18 cellular contexts compared by ENCODE assay signal in the genomic region with DNA sequence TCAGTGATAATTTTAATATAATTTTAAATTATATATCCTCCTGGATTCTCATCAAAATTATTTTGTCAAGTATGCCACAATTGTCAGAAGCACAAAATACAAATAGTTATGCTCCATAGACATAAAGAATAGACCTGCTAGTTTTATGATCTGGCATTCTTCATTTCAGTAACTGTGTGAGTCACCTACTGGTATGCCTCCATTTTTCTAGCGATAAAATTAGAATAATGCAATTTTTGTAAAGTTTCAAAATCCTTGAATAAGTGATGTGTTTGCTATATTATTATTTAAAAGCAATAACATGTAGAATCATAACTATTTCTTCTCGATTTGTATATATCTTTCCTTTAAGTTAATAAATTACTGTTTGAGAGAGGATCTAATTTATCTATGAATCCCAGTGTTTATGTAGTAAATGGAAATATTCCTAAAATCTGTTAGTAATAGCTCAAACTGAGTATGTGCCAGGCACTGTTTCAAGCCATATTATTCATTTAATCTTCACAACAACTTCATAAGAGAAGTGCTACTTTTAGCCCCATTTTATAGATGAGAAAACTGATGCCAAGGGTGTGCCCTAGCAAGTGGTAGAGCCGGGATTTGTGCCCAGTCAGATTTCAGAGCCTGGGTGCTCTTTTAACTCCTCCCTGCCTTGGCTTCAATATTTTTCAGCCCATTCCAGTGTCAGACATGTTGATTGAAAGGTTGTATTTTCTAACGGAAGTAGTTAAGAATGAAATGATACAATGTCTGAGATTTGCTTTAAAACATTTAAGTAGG. TPM values are rescaled to one million over a fixed set of nuclear protein-coding genes. Genes with fewer than 3 reads are reported as not detected.
DNase-seq lines count a peak whose midpoint lies in the region; ATAC-seq and TF ChIP-seq lines count a peak whose summit lies in the region.
"Had no signal": no experiment of that assay in that cellular context is flagged by ENCODE, and none has a peak within 500 bp of the region (broad histone marks: within the 10 kb centered on the region; RNA-seq: fewer than 3 reads in every experiment).

No MANE protein-coding gene starts in this region.

- H3K4me1 Mint-ChIP-seq in chondrocyte (ENCODE audit: low read depth), result peaks cover 45% of the 10 kb centered on the region

- H3K27me3 ChIP-seq in IMR-90 (ENCODE audit: control insufficient read depth, insufficient read depth, low read length) (no peaks in the 10 kb centered on the region), mesenchymal stem cell (ENCODE audit: control insufficient read depth in 1 of 2, insufficient read depth in 1 of 2, low read length in 2 of 2) (no peaks in the 10 kb centered on the region), suprapubic skin (no peaks in the 10 kb centered on the region), right atrium auricular region (no peaks in the 10 kb centered on the region)
- H3K27me3 ChIP-seq: esophagus squamous epithelium had no signal

- DNase-seq in IMR-90 (no peak), chondrocyte (ENCODE audit: low spot score) (no peak), mesenchymal stem cell (no peak), suprapubic skin (ENCODE audit: low spot score in 2 of 2) (no peak), OCI-M2 (lab: John Stamatoyannopoulos, UW; ENCODE audit: unreplicated experiment) (no peak), mesenteric fat pad (ENCODE audit: low spot score) (no peak), right atrium auricular region (ENCODE audit: low spot score) (no peak)
- DNase-seq: amygdala, cortex of kidney, DMS 273 treated with DMSO at 0.1 percent for 48 hours, esophagus squamous epithelium, hypothalamus, left colon, NCI-H1694 treated with DMSO at 0.1 percent for 48 hours, NCI-H510A treated with DMSO at 0.1 percent for 48 hours, posterior cingulate gyrus had no signal

- H3K23ac ChIP-seq in IMR-90 (ENCODE audit: low read depth, low read length) (no peak overlapping the region), mesenchymal stem cell (ENCODE audit: low read length in 2 of 2) (no peak overlapping the region)

- no peak overlapping the region for H3K56ac ChIP-seq in IMR-90 (ENCODE audit: extremely low read depth, insufficient read depth, low read length)

- H2BK20ac ChIP-seq in IMR-90 (ENCODE audit: low read depth, low read length), result no peak overlapping the region

- H3K4me3 Mint-ChIP-seq in chondrocyte (ENCODE audit: unreplicated experiment), result peak overlapping the region; percentile 53

- no peaks in the 10 kb centered on the region for H3K27me3 Mint-ChIP-seq in chondrocyte (ENCODE audit: low read depth)

- intact Hi-C loops in IMR-90 (cut with micrococcal nuclease), result no loop called here

- H3K79me1 ChIP-seq in IMR-90 (ENCODE audit: low read depth in 1 of 2, low read length in 2 of 2) (peaks cover 3 to 37% of the 10 kb centered on the region in 2 experiments; a peak in 2 of 4 replicates), mesenchymal stem cell (replicated peaks; ENCODE audit: low read length, poor library complexity, severe bottlenecking) (peaks cover 7% of the 10 kb centered on the region)

- H2AFZ ChIP-seq in IMR-90 (replicated peaks; ENCODE audit: low read length, poor library complexity) (no peak overlapping the region), mesenchymal stem cell (ENCODE audit: low read depth, low read length) (no peak overlapping the region)

- TF ChIP-seq CTCF in IMR-90 (conservative IDR thresholded peaks at IDR 0.05; ENCODE audit: low read depth, low read length) (no peak), chondrocyte (IDR thresholded peaks at IDR 0.05) (no peak), suprapubic skin (IDR thresholded peaks at IDR 0.05) (no peak), right atrium auricular region (IDR thresholded peaks at IDR 0.05) (no peak)

- H3K9ac ChIP-seq in IMR-90 (ENCODE audit: low read depth, low read length), result no peak overlapping the region
- peak overlapping the region; percentile 97 for H3K9ac ChIP-seq in mesenchymal stem cell (ENCODE audit: low read length)

- no peak overlapping the region for H2BK120ac ChIP-seq in IMR-90 (ENCODE audit: low read depth, low read length)
- no peak overlapping the region for H2BK120ac ChIP-seq in mesenchymal stem cell (ENCODE audit: low read depth, low read length)

- H3K27ac ChIP-seq in IMR-90 (ENCODE audit: insufficient read depth, low read length) (no peak overlapping the region), mesenchymal stem cell (ENCODE audit: low read length, poor library complexity, severe bottlenecking) (no peak overlapping the region), suprapubic skin (peak overlapping the region; percentile 86), right atrium auricular region (peak overlapping the region in 1 of 2 donors; percentile 25)

- H3K4me3 ChIP-seq in IMR-90 (ENCODE audit: insufficient read depth, low read depth, low read length), result no peak overlapping the region
- no peak overlapping the region for H3K4me3 ChIP-seq in mesenchymal stem cell (ENCODE audit: insufficient read depth in 1 of 2, low read depth in 1 of 2, low read length in 2 of 2)
- H3K4me3 ChIP-seq in suprapubic skin, result peak overlapping the region; percentile 56
- no peak overlapping the region for H3K4me3 ChIP-seq in right atrium auricular region

- no peak for TF ChIP-seq RAD21 in IMR-90 (IDR thresholded peaks at IDR 0.05; ENCODE audit: low read length)

- H3K36me3 ChIP-seq in IMR-90 (ENCODE audit: control insufficient read depth, insufficient read depth, low read length) (peaks cover 16% of the 10 kb centered on the region), mesenchymal stem cell (ENCODE audit: control insufficient read depth in 1 of 2, insufficient read depth in 2 of 2, low read depth in 1 of 2, low read length in 2 of 2) (peaks cover 9 to 43% of the 10 kb centered on the region in 2 experiments), suprapubic skin (peaks cover 42% of the 10 kb centered on the region), right atrium auricular region (peaks cover 39% of the 10 kb centered on the region)

- H3K9me1 ChIP-seq in IMR-90 (ENCODE audit: insufficient read depth, low read length), result no peaks in the 10 kb centered on the region

- H2BK15ac ChIP-seq in IMR-90 (ENCODE audit: low read depth, low read length) (no peak overlapping the region), mesenchymal stem cell (ENCODE audit: low read depth, poor library complexity, severe bottlenecking) (no peak overlapping the region)

- no TSS peak for BruUV-seq in IMR-90 (replicated peaks; lab: Mats Ljungman, UMichigan)

- H4K5ac ChIP-seq in IMR-90 (ENCODE audit: low read depth, low read length), result no peak overlapping the region

- H2BK12ac ChIP-seq in mesenchymal stem cell (ENCODE audit: low read length in 2 of 2), result no peak overlapping the region

- TF ChIP-seq POLR2A in IMR-90 (IDR thresholded peaks at IDR 0.05; ENCODE audit: low read depth, low read length) (no peak), suprapubic skin (IDR thresholded peaks at IDR 0.05) (no peak)

- dilution Hi-C loops in IMR-90 (cut with HindIII; ENCODE audit: low sequenced_read_pairs, unreplicated experiment), result no loop called here

- H3K9me3 ChIP-seq in IMR-90 (ENCODE audit: control insufficient read depth, insufficient read depth, low read length) (no peaks in the 10 kb centered on the region), mesenchymal stem cell (ENCODE audit: control insufficient read depth, low read length) (no peaks in the 10 kb centered on the region), suprapubic skin (no peaks in the 10 kb centered on the region), right atrium auricular region (no peaks in the 10 kb centered on the region)
- H3K9me3 ChIP-seq: esophagus squamous epithelium had no signal

- in situ Hi-C loops in IMR-90 (cut with MboI; ENCODE audit: low sequenced_read_pairs), result loop anchor here (25.0 kb wide), 1 partner anchor 412 kb away; no protein-coding TSS in a partner anchor

- H3K18ac ChIP-seq in IMR-90 (ENCODE audit: low read depth, low read length) (no peak overlapping the region), mesenchymal stem cell (ENCODE audit: low read depth in 1 of 2, low read length in 2 of 2) (no peak overlapping the region)

- H3K36me3 Mint-ChIP-seq in chondrocyte (ENCODE audit: low read depth), result peaks cover 32% of the 10 kb centered on the region

- ATAC-seq in IMR-90 (ENCODE audit: low read depth) (no peak), GM21381 (IDR thresholded peaks at IDR 0.05; ENCODE audit: unreplicated experiment) (no peak)

- H2BK5ac ChIP-seq in IMR-90 (ENCODE audit: low read depth, low read length, poor library complexity, severe bottlenecking) (peak overlapping the region; percentile 20), mesenchymal stem cell (ENCODE audit: low read depth, low read length, poor library complexity, severe bottlenecking) (no peak overlapping the region)

- H3K4me2 ChIP-seq in IMR-90 (ENCODE audit: low read depth, low read length) (no peak overlapping the region), mesenchymal stem cell (ENCODE audit: low read length, poor library complexity, severe bottlenecking) (no peak overlapping the region)

- H4K20me1 ChIP-seq in IMR-90 (ENCODE audit: insufficient read depth, low read length), result no peaks in the 10 kb centered on the region

- no peak overlapping the region for H3K27ac Mint-ChIP-seq in chondrocyte (ENCODE audit: unreplicated experiment)

- H4K91ac ChIP-seq in IMR-90 (ENCODE audit: insufficient read depth, low read depth, low read length), result no peak overlapping the region
- no peak overlapping the region for H4K91ac ChIP-seq in mesenchymal stem cell (ENCODE audit: low read length)

- H2AK9ac ChIP-seq in IMR-90 (replicated peaks; ENCODE audit: low read depth, low read length, poor library complexity), result no peak overlapping the region

- no peak overlapping the region for H3K4ac ChIP-seq in IMR-90 (ENCODE audit: low read depth, low read length)
- no peak overlapping the region for H3K4ac ChIP-seq in mesenchymal stem cell (ENCODE audit: low read depth in 1 of 2, low read length in 2 of 2)

- H3K4me1 ChIP-seq in IMR-90 (ENCODE audit: control insufficient read depth, insufficient read depth, low read length) (peaks cover 5% of the 10 kb centered on the region; the same call in 1 of the 2 replicates), mesenchymal stem cell (ENCODE audit: control insufficient read depth, insufficient read depth, low read depth, low read length) (peaks cover 2% of the 10 kb centered on the region), suprapubic skin (peaks cover 33% of the 10 kb centered on the region), right atrium auricular region (no peaks in the 10 kb centered on the region)

- H4K8ac ChIP-seq in IMR-90 (ENCODE audit: low read depth in 2 of 2, low read length in 2 of 2) (no peak overlapping the region), mesenchymal stem cell (ENCODE audit: low read length) (no peak overlapping the region)

- 60% methylated on average over 1 of the region's 4 CpGs; no CpG with 5 or more reads in 1 of the 2 experiments for WGBS in IMR-90 (ENCODE audit: extremely low coverage in 2 of 2, insufficient read length in 1 of 2), 2 experiments
- WGBS in mesenchymal stem cell, result 92% methylated on average over 1 of the region's 4 CpGs
- WGBS in suprapubic skin, result 54% methylated on average over 4 of the region's 4 CpGs

- H3K14ac ChIP-seq in IMR-90 (replicated peaks; ENCODE audit: low read depth, low read length) (no peak overlapping the region), mesenchymal stem cell (ENCODE audit: low read length in 2 of 2) (no peak overlapping the region)

- H2AK5ac ChIP-seq in IMR-90 (ENCODE audit: low read depth, low read length) (no peak overlapping the region), mesenchymal stem cell (ENCODE audit: low read length, severe bottlenecking) (no peak overlapping the region)

- no peak for TF ChIP-seq EP300 in suprapubic skin (IDR thresholded peaks at IDR 0.05)

- no peaks in the 10 kb centered on the region for H3K9me3 Mint-ChIP-seq in chondrocyte (ENCODE audit: low read depth)

- CTCF ChIA-PET in IMR-90 (lab: Yijun Ruan, JAX), result no interaction called here

- POLR2A ChIA-PET in IMR-90 (lab: Charles Lee; ENCODE audit: unreplicated experiment), result no interaction called here

RNA-seq across cellular contexts. Expression of gene NET1, which starts 38.4 kb away (rescaled TPM):
- total RNA-seq in IMR-90 (2012; rRNA removed), result 54.7 and 57.5 TPM in 2 replicates
- 20.0 and 28.2 TPM in 2 replicates for polyA plus RNA-seq in IMR-90 (2012; rRNA removed)
- polyA plus RNA-seq in IMR-90 (2012; cell fraction: cytosol; rRNA removed), result 6.1 and 6.8 TPM in 2 replicates
- polyA plus RNA-seq in IMR-90 (2012; cell fraction: nucleus; rRNA removed; ENCODE audit: low replicate concordance), result 6.5 and 18.1 TPM in 2 replicates
- 23.2 to 47.5 TPM (median 42.3 TPM) in 3 replicates for total RNA-seq in chondrocyte
- polyA plus RNA-seq in mesenchymal stem cell (2013, experiment 1 of 2), result 10.2 TPM
- 10.9 TPM for polyA plus RNA-seq in mesenchymal stem cell (2013, experiment 2 of 2)
- 10 to 100 TPM; 69.9 to 92.8 (median 76.2) TPM for total RNA-seq in suprapubic skin
- 164 TPM for total RNA-seq in mesenteric fat pad
- 10 to 100 TPM; 12.8 to 19.8 TPM for total RNA-seq in right atrium auricular region

RNA-seq across cellular contexts. Expression of gene TUBAL3, which starts 46.2 kb away (rescaled TPM):
- total RNA-seq in IMR-90 (2012; rRNA removed), result not detected in 2 replicates
- polyA plus RNA-seq in IMR-90 (2012; rRNA removed), result not detected in 2 replicates
- not detected in 2 replicates for polyA plus RNA-seq in IMR-90 (2012; cell fraction: cytosol; rRNA removed)
- polyA plus RNA-seq in IMR-90 (2012; cell fraction: nucleus; rRNA removed; ENCODE audit: low replicate concordance), result not detected in 2 replicates
- not detected in 3 replicates for total RNA-seq in chondrocyte
- not detected for polyA plus RNA-seq in mesenchymal stem cell (2013, experiment 1 of 2)
- polyA plus RNA-seq in mesenchymal stem cell (2013, experiment 2 of 2), result not detected
- total RNA-seq in suprapubic skin, result 1 to 10 TPM in 1 of 4 donors, under 1 TPM in 1, not detected in 2; 0.36 to 1.7 TPM
- total RNA-seq in mesenteric fat pad, result not detected
- 1 to 10 TPM in 1 of 2 donors, not detected in 1; 1.7 TPM for total RNA-seq in right atrium auricular region
- total RNA-seq: myocyte had no signal

RNA-seq across cellular contexts. Expression of gene CALML5, which starts 48.6 kb away (rescaled TPM):
- total RNA-seq in IMR-90 (2012; rRNA removed) (not detected in 2 replicates), chondrocyte (not detected in 3 replicates), suprapubic skin (1,000 to 10,000 TPM in 3 of 4 donors, 100 to 1,000 TPM in 1; 429 to 3,135 (median 2,230) TPM), mesenteric fat pad (not detected), right atrium auricular region (not detected)
- polyA plus RNA-seq in IMR-90 (2012; rRNA removed), result not detected in 2 replicates
- not detected in 2 replicates for polyA plus RNA-seq in IMR-90 (2012; cell fraction: cytosol; rRNA removed)
- not detected in 2 replicates for polyA plus RNA-seq in IMR-90 (2012; cell fraction: nucleus; rRNA removed; ENCODE audit: low replicate concordance)
- not detected for polyA plus RNA-seq in mesenchymal stem cell (2013, experiment 1 of 2)
- polyA plus RNA-seq in mesenchymal stem cell (2013, experiment 2 of 2), result not detected
- total RNA-seq: left colon, myocyte had no signal

Comparison
In these comparisons a context has a peak if more than half of its experiments do, and no peak if none do; other contexts are left out.
1. RNA of gene CALML5, which starts 48.6 kb away (total RNA-seq): 429 to 3,135 TPM in suprapubic skin; not detected in IMR-90, not detected in chondrocyte, not detected in mesenteric fat pad (single experiment) and not detected in right atrium auricular region; every median in the first group is over 100 times any median in the second.